In the genomic region with DNA sequence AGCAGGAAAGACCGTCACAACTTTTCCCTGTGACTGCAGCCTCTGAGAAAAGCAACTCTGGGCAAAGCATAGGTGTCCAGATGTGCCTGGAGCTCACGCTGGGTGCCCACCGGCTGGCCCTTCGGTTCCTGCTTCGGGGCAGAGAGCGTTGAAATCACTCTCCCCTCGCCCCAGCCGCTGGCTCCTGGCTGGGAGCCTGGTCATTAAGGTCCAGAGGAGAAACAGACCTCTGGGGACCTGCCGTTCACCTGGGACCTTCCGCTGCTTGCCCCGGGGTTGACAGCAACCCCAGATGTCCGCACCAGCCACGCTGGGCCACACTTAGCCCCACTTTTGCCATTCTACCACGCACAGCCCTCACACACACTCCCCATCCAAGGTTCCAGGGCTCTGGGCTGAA, we compare ENCODE assay signal across 1 cellular context.
TF ChIP-seq lines count a peak whose summit lies in the region.

No MANE protein-coding gene starts in this region.

TF ChIP-seq in IMR-90, 13 proteins besides CTCF, POLR2A, EP300 and RAD21:
- TF ChIP-seq MXI1 (IDR thresholded peaks at IDR 0.05; ENCODE audit: borderline replicate concordance, low read depth, low read length) (no peak), RCOR1 (IDR thresholded peaks at IDR 0.05; ENCODE audit: insufficient replicate concordance, low read length) (no peak), FOS (IDR thresholded peaks at IDR 0.05; ENCODE audit: low read depth, low read length) (no peak), MAZ (IDR thresholded peaks at IDR 0.05; ENCODE audit: borderline replicate concordance, low read depth, low read length) (no peak), CEBPB (IDR thresholded peaks at IDR 0.05; ENCODE audit: low read depth, low read length) (no peak)
- TF ChIP-seq, protein P1, sequence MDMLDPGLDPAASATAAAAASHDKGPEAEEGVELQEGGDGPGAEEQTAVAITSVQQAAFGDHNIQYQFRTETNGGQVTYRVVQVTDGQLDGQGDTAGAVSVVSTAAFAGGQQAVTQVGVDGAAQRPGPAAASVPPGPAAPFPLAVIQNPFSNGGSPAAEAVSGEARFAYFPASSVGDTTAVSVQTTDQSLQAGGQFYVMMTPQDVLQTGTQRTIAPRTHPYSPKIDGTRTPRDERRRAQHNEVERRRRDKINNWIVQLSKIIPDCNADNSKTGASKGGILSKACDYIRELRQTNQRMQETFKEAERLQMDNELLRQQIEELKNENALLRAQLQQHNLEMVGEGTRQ (IDR thresholded peaks at IDR 0.05; ENCODE audit: low read depth, low read length) = no peak
